In the genomic region with DNA sequence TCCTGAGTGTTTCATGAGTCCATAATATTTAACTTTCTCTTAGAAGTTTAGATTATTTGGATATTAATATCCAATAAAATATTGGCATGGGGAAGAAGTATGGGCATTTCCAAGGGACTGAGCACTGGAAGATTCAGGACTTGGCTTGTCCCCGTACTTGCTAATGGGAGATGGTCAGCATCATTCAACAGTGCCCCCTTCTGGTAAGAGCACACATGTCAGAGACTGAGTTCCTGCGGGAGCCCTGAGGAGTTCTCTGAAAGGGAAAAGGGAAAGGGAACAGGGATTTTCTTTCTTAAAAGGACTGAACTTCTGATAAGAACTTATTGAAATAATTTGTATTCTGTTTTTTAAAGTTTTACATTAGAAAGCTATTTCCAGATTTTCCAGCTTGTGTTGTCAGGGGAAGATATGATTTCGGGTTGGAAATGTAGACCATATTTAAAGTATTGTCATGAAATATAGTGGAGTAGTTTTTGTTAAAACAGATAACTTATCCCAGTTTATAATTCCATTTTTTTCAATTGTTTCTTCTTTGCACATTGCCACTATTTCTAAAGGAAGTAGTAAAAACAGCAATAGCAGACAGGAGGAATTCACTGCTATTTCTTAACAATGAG, we compare ENCODE assay signal across 8 cellular contexts. TPM values are rescaled to one million over a fixed set of nuclear protein-coding genes. Genes with fewer than 3 reads are reported as not detected.
DNase-seq lines count a peak whose midpoint lies in the region; ATAC-seq and TF ChIP-seq lines count a peak whose summit lies in the region.

No MANE protein-coding gene starts in this region.

- no peak for TF ChIP-seq POLR2A in uterus (IDR thresholded peaks at IDR 0.05)

- ATAC-seq in activated CD8-positive, alpha-beta T cell treated with anti-CD3 and anti-CD28 coated beads, Interleukin-2, amount 10 ng/mL, durations not matched to agents 7 days and 5 days = peak; percentile 73

- H3K9ac ChIP-seq in fibroblast of lung (ENCODE audit: insufficient read depth, low read length) (no peak overlapping the region), neural cell (ENCODE audit: low read length) (no peak overlapping the region)

- H3F3A ChIP-seq in neural cell (ENCODE audit: insufficient read depth, low read length, poor library complexity, severe bottlenecking) = no peaks in the 10 kb centered on the region

- H3K4me2 ChIP-seq in fibroblast of lung (ENCODE audit: extremely low read depth, insufficient read depth, low read length) (no peak overlapping the region), neural cell (ENCODE audit: low read length) (no peak overlapping the region)

- peak; percentile 93 for TF ChIP-seq CTCF in HFF-Myc (IDR thresholded peaks at IDR 0.05; ENCODE audit: low read depth, low read length, missing control alignments)
- TF ChIP-seq CTCF in fibroblast of lung (conservative IDR thresholded peaks at IDR 0.05 in 1 of 2, IDR thresholded peaks at IDR 0.05 in 1 of 2; ENCODE audit: low read depth in 1 of 2, low read length in 2 of 2) = peak; percentile 85 to 96
- peak; percentile 56 for TF ChIP-seq CTCF in neural cell (IDR thresholded peaks at IDR 0.05; ENCODE audit: poor library complexity, severe bottlenecking)
- peak; percentile 51 to 70 (median 61) for TF ChIP-seq CTCF in uterus (IDR thresholded peaks at IDR 0.05)

- H3K79me2 ChIP-seq in fibroblast of lung (ENCODE audit: control insufficient read depth, insufficient read depth, low read length) (no peaks in the 10 kb centered on the region), neural cell (replicated peaks; ENCODE audit: insufficient read depth, low read length) (no peaks in the 10 kb centered on the region)

- H2AFZ ChIP-seq in fibroblast of lung (ENCODE audit: low read length) (no peak overlapping the region), neural cell (ENCODE audit: low read depth, low read length) (no peak overlapping the region)

- peaks cover 30% of the 10 kb centered on the region for H3K4me1 Mint-ChIP-seq in activated CD8-positive, alpha-beta T cell treated with anti-CD3 and anti-CD28 coated beads, Interleukin-2, amount 10 ng/mL, durations not matched to agents 7 days and 5 days (ENCODE audit: low read depth)

- H3K4me1 ChIP-seq in fibroblast of lung (ENCODE audit: control insufficient read depth, extremely low read depth, insufficient read depth, low read length) (no peaks in the 10 kb centered on the region), uterus (no peaks in the 10 kb centered on the region)

- peaks cover 2% of the 10 kb centered on the region for H3K36me3 Mint-ChIP-seq in activated CD8-positive, alpha-beta T cell treated with anti-CD3 and anti-CD28 coated beads, Interleukin-2, amount 10 ng/mL, durations not matched to agents 7 days and 5 days (ENCODE audit: low read depth)

- no peak for TF ChIP-seq EP300 in neural cell (conservative IDR thresholded peaks at IDR 0.05; ENCODE audit: poor library complexity, severe bottlenecking)

- H3K4me3 Mint-ChIP-seq in activated CD8-positive, alpha-beta T cell treated with anti-CD3 and anti-CD28 coated beads, Interleukin-2, amount 10 ng/mL, durations not matched to agents 7 days and 5 days = no peak overlapping the region

- TF ChIP-seq RAD21 in neural cell (conservative IDR thresholded peaks at IDR 0.05) = peak; percentile 55

- H3K27ac Mint-ChIP-seq in activated CD8-positive, alpha-beta T cell treated with anti-CD3 and anti-CD28 coated beads, Interleukin-2, amount 10 ng/mL, durations not matched to agents 7 days and 5 days = no peak overlapping the region

- peak; percentile 67 for DNase-seq in COLO829 (ENCODE audit: low spot score)
- DNase-seq in HFF-Myc (ENCODE audit: extremely low read depth, low read depth) = peak; percentile 83
- DNase-seq in NCI-H526 (lab: John Stamatoyannopoulos, UW) = peak; percentile 43 to 84
- DNase-seq in activated CD8-positive, alpha-beta T cell treated with anti-CD3 and anti-CD28 coated beads, Interleukin-2, amount 10 ng/mL, durations not matched to agents 7 days and 5 days = peak; percentile 57
- peak; percentile 70 to 89 for DNase-seq in fibroblast of lung (ENCODE audit: low read depth in 2 of 2)
- peak; percentile 30 to 57 for DNase-seq in uterus
- DNase-seq in NCI-H1048 (lab: John Stamatoyannopoulos, UW) = no peak

- H3K9me2 ChIP-seq in neural cell (ENCODE audit: insufficient read depth, low read length) = no peaks in the 10 kb centered on the region

- no peaks in the 10 kb centered on the region for H3K27me3 Mint-ChIP-seq in activated CD8-positive, alpha-beta T cell treated with anti-CD3 and anti-CD28 coated beads, Interleukin-2, amount 10 ng/mL, durations not matched to agents 7 days and 5 days (ENCODE audit: low read depth)

- CTCF ChIA-PET in activated CD8-positive, alpha-beta T cell treated with anti-CD3 and anti-CD28 coated beads, Interleukin-2, amount 10 ng/mL, durations not matched to agents 7 days and 5 days (lab: Charles Lee) = interaction anchor here (0.7 to 1.6 kb wide), 9 partner anchors 10 to 189 kb away, joined by 3 to 4 read pairs (median 3); no protein-coding TSS in a partner anchor

- no peaks in the 10 kb centered on the region for H3K27me3 ChIP-seq in fibroblast of lung (ENCODE audit: control insufficient read depth, insufficient read depth, low read length)
- no peaks in the 10 kb centered on the region for H3K27me3 ChIP-seq in neural cell (ENCODE audit: insufficient read depth, low read depth, low read length)
- no peaks in the 10 kb centered on the region for H3K27me3 ChIP-seq in uterus

- no peaks in the 10 kb centered on the region for H3K9me3 ChIP-seq in fibroblast of lung (ENCODE audit: control insufficient read depth, insufficient read depth, low read depth, low read length)
- no peaks in the 10 kb centered on the region for H3K9me3 ChIP-seq in neural cell (ENCODE audit: low read length)
- no peaks in the 10 kb centered on the region for H3K9me3 ChIP-seq in uterus

- H3K36me3 ChIP-seq in fibroblast of lung (ENCODE audit: control insufficient read depth, insufficient read depth, low read length) (no peaks in the 10 kb centered on the region), neural cell (ENCODE audit: insufficient read depth, low read length) (no peaks in the 10 kb centered on the region), uterus (no peaks in the 10 kb centered on the region)

- no peaks in the 10 kb centered on the region for H3K9me3 Mint-ChIP-seq in activated CD8-positive, alpha-beta T cell treated with anti-CD3 and anti-CD28 coated beads, Interleukin-2, amount 10 ng/mL, durations not matched to agents 7 days and 5 days (ENCODE audit: insufficient read depth)

- H3K4me3 ChIP-seq in HFF-Myc (replicated peaks; ENCODE audit: low read depth, low read length) (no peak overlapping the region), fibroblast of lung (replicated peaks in 1 of 4; ENCODE audit: control extremely low read depth in 1 of 4, insufficient read depth in 1 of 4, low read depth in 3 of 4, low read length in 4 of 4) (no peak overlapping the region), neural cell (ENCODE audit: low read length) (no peak overlapping the region), uterus (no peak overlapping the region)

- no peak overlapping the region for H3K27ac ChIP-seq in fibroblast of lung (ENCODE audit: insufficient read depth, low read length)
- H3K27ac ChIP-seq in neural cell (ENCODE audit: low read length) = no peak overlapping the region
- no peak overlapping the region for H3K27ac ChIP-seq in uterus

- intact Hi-C loops in uterus (cut with DNase I; ENCODE audit: low total_unique reads) = loop anchor here (10.0 kb wide), 1 partner anchor 163 kb away; no protein-coding TSS in a partner anchor

- no peaks in the 10 kb centered on the region for H4K20me1 ChIP-seq in fibroblast of lung (ENCODE audit: control insufficient read depth, extremely low read depth, insufficient read depth, low read length)
- H4K20me1 ChIP-seq in neural cell (ENCODE audit: insufficient read depth) = no peaks in the 10 kb centered on the region

- POLR2A ChIA-PET in activated CD8-positive, alpha-beta T cell treated with anti-CD3 and anti-CD28 coated beads, Interleukin-2, amount 10 ng/mL, durations not matched to agents 7 days and 5 days (lab: Charles Lee) = no interaction called here

TF ChIP-seq in neural cell, 6 proteins besides CTCF, POLR2A, EP300 and RAD21 (continues in another document):
- TF ChIP-seq TAF1 (IDR thresholded peaks at IDR 0.05; ENCODE audit: low read depth) (no peak), SMC3 (conservative IDR thresholded peaks at IDR 0.05; ENCODE audit: poor library complexity) (no peak), EZH2 (IDR thresholded peaks at IDR 0.05; ENCODE audit: borderline replicate concordance, insufficient read depth, low read length, poor library complexity, severe bottlenecking) (no peak), MXI1 (conservative IDR thresholded peaks at IDR 0.05; ENCODE audit: poor library complexity, severe bottlenecking) (no peak)
- TF ChIP-seq, protein P1, sequence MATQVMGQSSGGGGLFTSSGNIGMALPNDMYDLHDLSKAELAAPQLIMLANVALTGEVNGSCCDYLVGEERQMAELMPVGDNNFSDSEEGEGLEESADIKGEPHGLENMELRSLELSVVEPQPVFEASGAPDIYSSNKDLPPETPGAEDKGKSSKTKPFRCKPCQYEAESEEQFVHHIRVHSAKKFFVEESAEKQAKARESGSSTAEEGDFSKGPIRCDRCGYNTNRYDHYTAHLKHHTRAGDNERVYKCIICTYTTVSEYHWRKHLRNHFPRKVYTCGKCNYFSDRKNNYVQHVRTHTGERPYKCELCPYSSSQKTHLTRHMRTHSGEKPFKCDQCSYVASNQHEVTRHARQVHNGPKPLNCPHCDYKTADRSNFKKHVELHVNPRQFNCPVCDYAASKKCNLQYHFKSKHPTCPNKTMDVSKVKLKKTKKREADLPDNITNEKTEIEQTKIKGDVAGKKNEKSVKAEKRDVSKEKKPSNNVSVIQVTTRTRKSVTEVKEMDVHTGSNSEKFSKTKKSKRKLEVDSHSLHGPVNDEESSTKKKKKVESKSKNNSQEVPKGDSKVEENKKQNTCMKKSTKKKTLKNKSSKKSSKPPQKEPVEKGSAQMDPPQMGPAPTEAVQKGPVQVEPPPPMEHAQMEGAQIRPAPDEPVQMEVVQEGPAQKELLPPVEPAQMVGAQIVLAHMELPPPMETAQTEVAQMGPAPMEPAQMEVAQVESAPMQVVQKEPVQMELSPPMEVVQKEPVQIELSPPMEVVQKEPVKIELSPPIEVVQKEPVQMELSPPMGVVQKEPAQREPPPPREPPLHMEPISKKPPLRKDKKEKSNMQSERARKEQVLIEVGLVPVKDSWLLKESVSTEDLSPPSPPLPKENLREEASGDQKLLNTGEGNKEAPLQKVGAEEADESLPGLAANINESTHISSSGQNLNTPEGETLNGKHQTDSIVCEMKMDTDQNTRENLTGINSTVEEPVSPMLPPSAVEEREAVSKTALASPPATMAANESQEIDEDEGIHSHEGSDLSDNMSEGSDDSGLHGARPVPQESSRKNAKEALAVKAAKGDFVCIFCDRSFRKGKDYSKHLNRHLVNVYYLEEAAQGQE (IDR thresholded peaks at IDR 0.05; ENCODE audit: borderline replicate concordance) = no peak

RNA-seq across cellular contexts. Expression of a gene that starts 59.8 kb away (rescaled TPM):
- total RNA-seq in activated CD8-positive, alpha-beta T cell treated with anti-CD3 and anti-CD28 coated beads, Interleukin-2, amount 10 ng/mL, durations not matched to agents 7 days and 5 days = not detected
- not detected in 2 replicates for total RNA-seq in fibroblast of lung
- polyA plus RNA-seq in fibroblast of lung = not detected in 2 replicates
- polyA plus RNA-seq in fibroblast of lung (2012) = not detected in 2 replicates
- not detected in 2 replicates for polyA minus RNA-seq in fibroblast of lung (ENCODE audit: low replicate concordance)
- not detected in 2 replicates for polyA plus RNA-seq in neural cell
- not detected in 2 replicates for polyA minus RNA-seq in neural cell
- total RNA-seq in uterus = not detected
